ENCODE assay signal across 8 cellular contexts in genomic region chr22:20269201-20269600, GRCh38. TPM values are rescaled to one million over a fixed set of nuclear protein-coding genes. Genes with fewer than 3 reads are reported as not detected.
DNase-seq lines count a peak whose midpoint lies in the region; ATAC-seq, FAIRE-seq and TF ChIP-seq lines count a peak whose summit lies in the region.
"Not testable (repeated sequence)": the region's sequence is repeated elsewhere in the genome, so short reads cannot be mapped to it uniquely, and the experiment has no call there.
"Had no signal": no experiment of that assay in that cellular context is flagged by ENCODE, and none has a peak within 500 bp of the region (broad histone marks: within the 10 kb centered on the region; RNA-seq: fewer than 3 reads in every experiment).

No MANE protein-coding gene starts in this region.

- not testable (repeated sequence) for H3K9me3 ChIP-seq in BLaER1 treated with 17β-estradiol and CSF1 and Interleukin-3, amounts not matched to agents 10 nM and 100 nM (replicated peaks in 1 of 11); endothelial cell of umbilical vein (replicated peaks; ENCODE audit: control insufficient read depth, insufficient read depth, low read length); neuronal stem cell (replicated peaks in 1 of 2; ENCODE audit: control insufficient read depth in 2 of 2, insufficient read depth in 1 of 2, low read depth in 1 of 2, low read length in 2 of 2)

- H2BK120ac ChIP-seq in neuronal stem cell (ENCODE audit: low read depth, low read length): not testable (repeated sequence)

- H3K27me3 ChIP-seq in BLaER1 treated with 17β-estradiol and CSF1 and Interleukin-3, amounts not matched to agents 10 nM and 100 nM; endothelial cell of umbilical vein (ENCODE audit: control insufficient read depth in 2 of 2, insufficient read depth in 2 of 2, low read length in 2 of 2); neuronal stem cell (ENCODE audit: control insufficient read depth in 3 of 3, insufficient read depth in 3 of 3, low read depth in 1 of 3, low read length in 3 of 3): not testable (repeated sequence)

- POLR2A ChIA-PET in T-cell (lab: Charles Lee); activated CD8-positive, alpha-beta T cell treated with anti-CD3 and anti-CD28 coated beads, Interleukin-2, amount 10 ng/mL, durations not matched to agents 7 days and 5 days (lab: Charles Lee); endothelial cell of umbilical vein (lab: Charles Lee): not testable (repeated sequence)

- H3K36me3 ChIP-seq in BLaER1 treated with 17β-estradiol and CSF1 and Interleukin-3, amounts not matched to agents 10 nM and 100 nM; endothelial cell of umbilical vein (ENCODE audit: control insufficient read depth in 2 of 2, extremely low read depth in 1 of 2, insufficient read depth in 2 of 2, low read length in 2 of 2); neuronal stem cell (replicated peaks in 1 of 2; ENCODE audit: control insufficient read depth in 2 of 2, insufficient read depth in 2 of 2, low read length in 2 of 2): not testable (repeated sequence)

- H4K91ac ChIP-seq in neuronal stem cell (ENCODE audit: low read depth, low read length, poor library complexity): not testable (repeated sequence)

- peak overlapping the region in 1 of 11 experiments; percentile 74; a peak in 2 of 22 replicates for H3K27ac ChIP-seq in BLaER1 treated with 17β-estradiol and CSF1 and Interleukin-3, amounts not matched to agents 10 nM and 100 nM
- not testable (repeated sequence) for H3K27ac ChIP-seq in endothelial cell of umbilical vein (ENCODE audit: insufficient read depth, low read depth, low read length); neuronal stem cell (replicated peaks; ENCODE audit: low read length)

- not testable (repeated sequence) for H2AFZ ChIP-seq in endothelial cell of umbilical vein (ENCODE audit: low read depth, low read length)
- peak overlapping the region; percentile 98 for H2AFZ ChIP-seq in neuronal stem cell (ENCODE audit: low read length)

- dilution Hi-C loops in endothelial cell of umbilical vein (cut with MboI; ENCODE audit: extremely low pct_ligation_motif_present, low sequenced_read_pairs): not testable (repeated sequence)

- not testable (repeated sequence) for ATAC-seq in T-cell (replicated peaks in 1 of 4); activated CD8-positive, alpha-beta T cell treated with anti-CD3 and anti-CD28 coated beads, Interleukin-2, amount 10 ng/mL, durations not matched to agents 7 days and 5 days

- BruUV-seq in endothelial cell of umbilical vein (replicated peaks; lab: Mats Ljungman, UMichigan): not testable (repeated sequence)

- peak; percentile 8 for FAIRE-seq in endothelial cell of umbilical vein (lab: Jason Lieb, UNC)

- H3K79me2 ChIP-seq in endothelial cell of umbilical vein (ENCODE audit: control insufficient read depth, insufficient read depth, low read length): not testable (repeated sequence)

- peak overlapping the region in 4 of 10 experiments; percentile 74 to 85 (median 78); a peak in 5 of 20 replicates for H3K4me3 ChIP-seq in BLaER1 treated with 17β-estradiol and CSF1 and Interleukin-3, amounts not matched to agents 10 nM and 100 nM
- not testable (repeated sequence) for H3K4me3 ChIP-seq in endothelial cell of umbilical vein (replicated peaks in 1 of 3; ENCODE audit: insufficient read depth in 1 of 3, low read depth in 1 of 3, low read length in 3 of 3)
- peak overlapping the region in 1 of 2 donors; percentile 67 for H3K4me3 ChIP-seq in neuronal stem cell (ENCODE audit: low read length in 2 of 2)

- H3K27me3 Mint-ChIP-seq in T-cell; activated CD8-positive, alpha-beta T cell treated with anti-CD3 and anti-CD28 coated beads, Interleukin-2, amount 10 ng/mL, durations not matched to agents 7 days and 5 days (ENCODE audit: low read depth); brain: not testable (repeated sequence)
- H3K27me3 Mint-ChIP-seq in nephron progenitor cell (ENCODE audit: low read depth, poor library complexity): peaks cover 11% of the 10 kb centered on the region

- peak overlapping the region; percentile 97 for H2BK15ac ChIP-seq in neuronal stem cell (ENCODE audit: low read length)

- peak overlapping the region in 10 of 11 experiments; percentile 92 to 100 (median 98); a peak in 20 of 22 replicates for H3K4me2 ChIP-seq in BLaER1 treated with 17β-estradiol and CSF1 and Interleukin-3, amounts not matched to agents 10 nM and 100 nM
- H3K4me2 ChIP-seq in endothelial cell of umbilical vein (ENCODE audit: insufficient read depth, low read length); neuronal stem cell (ENCODE audit: insufficient read depth, low read length, poor library complexity, severe bottlenecking): not testable (repeated sequence)

- peak overlapping the region; percentile 88 for H2BK5ac ChIP-seq in neuronal stem cell (ENCODE audit: low read length)

- H4K8ac ChIP-seq in neuronal stem cell (ENCODE audit: low read depth, low read length): not testable (repeated sequence)

- peak overlapping the region in 7 of 11 experiments; percentile 67 to 88 (median 80); a peak in 11 of 22 replicates for H3K9ac ChIP-seq in BLaER1 treated with 17β-estradiol and CSF1 and Interleukin-3, amounts not matched to agents 10 nM and 100 nM
- H3K9ac ChIP-seq in endothelial cell of umbilical vein (replicated peaks; ENCODE audit: extremely low read depth, insufficient read depth, low read length); neuronal stem cell (ENCODE audit: low read depth, low read length, poor library complexity): not testable (repeated sequence)

- peaks cover 54 to 92% (median 88%) of the 10 kb centered on the region in 10 experiments for H3K4me1 ChIP-seq in BLaER1 treated with 17β-estradiol and CSF1 and Interleukin-3, amounts not matched to agents 10 nM and 100 nM
- not testable (repeated sequence) for H3K4me1 ChIP-seq in endothelial cell of umbilical vein (ENCODE audit: control insufficient read depth, extremely low read depth, insufficient read depth, low read length)
- peaks cover 28 to 30% of the 10 kb centered on the region in 2 donors for H3K4me1 ChIP-seq in neuronal stem cell (ENCODE audit: control insufficient read depth in 2 of 2, insufficient read depth in 1 of 2, low read depth in 1 of 2, low read length in 2 of 2)

- H3K4ac ChIP-seq in neuronal stem cell (ENCODE audit: low read length): not testable (repeated sequence)

- TF ChIP-seq POLR2A in endothelial cell of umbilical vein (IDR thresholded peaks at IDR 0.05; ENCODE audit: low read depth, low read length): not testable (repeated sequence)

- peaks cover 13% of the 10 kb centered on the region for H3K79me1 ChIP-seq in neuronal stem cell (ENCODE audit: low read depth, low read length)

- H3K4me1 Mint-ChIP-seq in T-cell (peaks cover 2 to 11% (median 7%) of the 10 kb centered on the region in 3 donors), brain (peaks cover 59% of the 10 kb centered on the region), nephron progenitor cell (peaks cover 15% of the 10 kb centered on the region)
- H3K4me1 Mint-ChIP-seq in activated CD8-positive, alpha-beta T cell treated with anti-CD3 and anti-CD28 coated beads, Interleukin-2, amount 10 ng/mL, durations not matched to agents 7 days and 5 days (ENCODE audit: low read depth): not testable (repeated sequence)

- not testable (repeated sequence) for DNase-seq in T-cell; activated CD8-positive, alpha-beta T cell treated with anti-CD3 and anti-CD28 coated beads, Interleukin-2, amount 10 ng/mL, durations not matched to agents 7 days and 5 days; endothelial cell of umbilical vein (ENCODE audit: low read depth, low spot score); nephron progenitor cell; neuronal stem cell (ENCODE audit: low spot score)

- H3K4me3 Mint-ChIP-seq in T-cell (peak overlapping the region in 2 of 3 donors; percentile 67 to 78), brain (peak overlapping the region in 3 of 5 experiments; percentile 86 to 89 (median 87)), nephron progenitor cell (peak overlapping the region; percentile 79)
- H3K4me3 Mint-ChIP-seq in activated CD8-positive, alpha-beta T cell treated with anti-CD3 and anti-CD28 coated beads, Interleukin-2, amount 10 ng/mL, durations not matched to agents 7 days and 5 days: peak overlapping the region; percentile 67

- H3K27ac Mint-ChIP-seq in T-cell; activated CD8-positive, alpha-beta T cell treated with anti-CD3 and anti-CD28 coated beads, Interleukin-2, amount 10 ng/mL, durations not matched to agents 7 days and 5 days; nephron progenitor cell: not testable (repeated sequence)
- peak overlapping the region in 4 of 5 experiments; percentile 81 to 99 (median 98) for H3K27ac Mint-ChIP-seq in brain

- H2BK12ac ChIP-seq in neuronal stem cell (ENCODE audit: low read length): peak overlapping the region; percentile 84

- H3K23ac ChIP-seq in neuronal stem cell (ENCODE audit: low read depth, low read length, poor library complexity): not testable (repeated sequence)

- H3K9me1 ChIP-seq in endothelial cell of umbilical vein (replicated peaks; ENCODE audit: control insufficient read depth, extremely low read depth, insufficient read depth, low read length): not testable (repeated sequence)

- not testable (repeated sequence) for H3K14ac ChIP-seq in neuronal stem cell (ENCODE audit: low read length)

- H3K36me3 Mint-ChIP-seq in T-cell; activated CD8-positive, alpha-beta T cell treated with anti-CD3 and anti-CD28 coated beads, Interleukin-2, amount 10 ng/mL, durations not matched to agents 7 days and 5 days (ENCODE audit: low read depth); brain; nephron progenitor cell (ENCODE audit: low read depth): not testable (repeated sequence)

- H4K20me1 ChIP-seq in BLaER1 treated with 17β-estradiol and CSF1 and Interleukin-3, amounts not matched to agents 10 nM and 100 nM: peaks cover 0 to 36% (median 22%) of the 10 kb centered on the region in 11 experiments; a peak in 14 of 22 replicates
- H4K20me1 ChIP-seq in endothelial cell of umbilical vein (replicated peaks; ENCODE audit: control insufficient read depth, extremely low read depth, insufficient read depth, low read length): not testable (repeated sequence)

- peak overlapping the region; percentile 77 for H2AK5ac ChIP-seq in neuronal stem cell (ENCODE audit: low read depth, low read length)

- H3K9me3 Mint-ChIP-seq in T-cell; activated CD8-positive, alpha-beta T cell treated with anti-CD3 and anti-CD28 coated beads, Interleukin-2, amount 10 ng/mL, durations not matched to agents 7 days and 5 days (ENCODE audit: insufficient read depth); brain; nephron progenitor cell: not testable (repeated sequence)

- H3K18ac ChIP-seq in neuronal stem cell (ENCODE audit: low read length): peak overlapping the region; percentile 38

- CTCF ChIA-PET in T-cell (lab: Charles Lee) (interaction anchor here in 1 of 2 donors (0.5 kb wide), 1 partner anchor 118 kb away, joined by 4 read pairs; no protein-coding TSS in a partner anchor), endothelial cell of umbilical vein (lab: Charles Lee) (interaction anchor here (1.0 to 4.2 kb wide), 4 partner anchors 15 to 112 kb away, joined by 3 to 24 read pairs (median 4); no protein-coding TSS in a partner anchor)
- CTCF ChIA-PET in activated CD8-positive, alpha-beta T cell treated with anti-CD3 and anti-CD28 coated beads, Interleukin-2, amount 10 ng/mL, durations not matched to agents 7 days and 5 days (lab: Charles Lee): not testable (repeated sequence)

- not testable (repeated sequence) for TF ChIP-seq CTCF in brain (conservative IDR thresholded peaks at IDR 0.05); endothelial cell of umbilical vein (IDR thresholded peaks at IDR 0.05; ENCODE audit: extremely low read depth in 1 of 2, insufficient read depth in 1 of 2, low read depth in 1 of 2, low read length in 2 of 2); nephron progenitor cell (IDR thresholded peaks at IDR 0.05)

- intact Hi-C loops in endothelial cell of umbilical vein (cut with micrococcal nuclease): not testable (repeated sequence)

- WGBS in neuronal stem cell (ENCODE audit: extremely low coverage in 2 of 2, insufficient read length in 2 of 2, insufficient replicate concordance in 1 of 2), 2 donors: no CpG with 5 or more reads among the region's 4 CpGs

RNA-seq across cellular contexts. Expression of gene RTN4R, which starts 1.1 kb away (rescaled TPM):
- total RNA-seq in T-cell (1 to 10 TPM in 3 of 5 donors, under 1 TPM in 2; 0.33 to 4.1 (median 2.5) TPM), endothelial cell of umbilical vein (1.2 and 1.3 TPM in 2 replicates)
- total RNA-seq in activated CD8-positive, alpha-beta T cell treated with anti-CD3 and anti-CD28 coated beads, Interleukin-2, amount 10 ng/mL, durations not matched to agents 7 days and 5 days: 1 to 10 TPM; 3.7 to 3.8 TPM
- polyA plus RNA-seq in brain (ENCODE audit: insufficient read depth, low read depth, low replicate concordance) (21.3 TPM), endothelial cell of umbilical vein (2.2 and 3.5 TPM in 2 replicates)
- polyA plus RNA-seq in endothelial cell of umbilical vein (2011; cell fraction: cytosol; rRNA removed): 1.0 and 1.4 TPM in 2 replicates
- polyA plus RNA-seq in endothelial cell of umbilical vein (2011; cell fraction: nucleus; rRNA removed): 0.34 and 0.53 TPM in 2 replicates
- 1.0 and 1.6 TPM in 2 replicates for polyA plus RNA-seq in endothelial cell of umbilical vein (2012)
- polyA minus RNA-seq in endothelial cell of umbilical vein: 0.57 and 0.85 TPM in 2 replicates
- polyA minus RNA-seq in endothelial cell of umbilical vein (2011; cell fraction: cytosol; rRNA and poly(A)+ RNA removed): 6.3 TPM
- 0.53 TPM in 1 of 2 replicates, not detected in the other for polyA minus RNA-seq in endothelial cell of umbilical vein (2011; cell fraction: nucleus; rRNA and poly(A)+ RNA removed)
- polyA plus RNA-seq in neuronal stem cell (2013, experiment 1 of 2): 23.2 TPM
- 22.9 TPM for polyA plus RNA-seq in neuronal stem cell (2013, experiment 2 of 2)
- polyA plus RNA-seq: CD14-positive monocyte had no signal

RNA-seq across cellular contexts. Expression of gene DGCR6L, which starts 50.7 kb away (rescaled TPM):
- total RNA-seq in T-cell: 10 to 100 TPM; 34.9 to 50.7 (median 46.7) TPM
- total RNA-seq in activated CD8-positive, alpha-beta T cell treated with anti-CD3 and anti-CD28 coated beads, Interleukin-2, amount 10 ng/mL, durations not matched to agents 7 days and 5 days: 10 to 100 TPM; 50.4 to 56.3 TPM
- polyA plus RNA-seq in brain (ENCODE audit: insufficient read depth, low read depth, low replicate concordance): 119 TPM
- total RNA-seq in endothelial cell of umbilical vein: 34.3 and 38.0 TPM in 2 replicates
- polyA plus RNA-seq in endothelial cell of umbilical vein: 67.5 and 82.9 TPM in 2 replicates
- polyA plus RNA-seq in endothelial cell of umbilical vein (2011; cell fraction: cytosol; rRNA removed): 43.7 and 64.1 TPM in 2 replicates
- polyA plus RNA-seq in endothelial cell of umbilical vein (2011; cell fraction: nucleus; rRNA removed): 18.3 and 22.7 TPM in 2 replicates
- 29.3 and 33.4 TPM in 2 replicates for polyA plus RNA-seq in endothelial cell of umbilical vein (2012)
- 13.9 and 17.5 TPM in 2 replicates for polyA minus RNA-seq in endothelial cell of umbilical vein
- polyA minus RNA-seq in endothelial cell of umbilical vein (2011; cell fraction: cytosol; rRNA and poly(A)+ RNA removed): 14.0 TPM
- polyA minus RNA-seq in endothelial cell of umbilical vein (2011; cell fraction: nucleus; rRNA and poly(A)+ RNA removed): 2.5 and 5.2 TPM in 2 replicates
- polyA plus RNA-seq in neuronal stem cell (2013, experiment 1 of 2): 26.0 TPM
- polyA plus RNA-seq in neuronal stem cell (2013, experiment 2 of 2): 25.8 TPM
